In the genomic region with DNA sequence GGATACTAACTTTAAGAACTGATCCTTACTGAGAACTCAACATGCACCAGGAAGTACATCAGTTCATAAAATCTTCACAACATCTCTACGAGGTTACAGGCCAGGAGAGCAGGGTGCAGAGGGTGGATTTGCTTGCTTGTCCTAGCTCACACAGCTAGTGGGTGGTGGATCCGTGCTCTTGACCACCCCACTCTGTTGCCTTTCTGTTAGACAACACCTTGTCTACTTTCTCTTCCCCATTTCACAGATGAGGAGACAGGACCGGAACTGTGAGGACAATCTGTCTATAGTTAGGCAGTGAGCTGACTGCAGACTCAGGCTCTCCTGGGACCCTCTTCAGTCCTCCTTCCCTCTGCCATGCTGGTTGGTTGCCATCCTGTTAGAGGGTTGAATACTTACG, we compare ENCODE assay signal across 10 cellular contexts.
DNase-seq lines count a peak whose midpoint lies in the region; ATAC-seq and TF ChIP-seq lines count a peak whose summit lies in the region.
"Had no signal": no experiment of that assay in that cellular context is flagged by ENCODE, and none has a peak within 500 bp of the region (broad histone marks: within the 10 kb centered on the region; RNA-seq: fewer than 3 reads in every experiment).

No MANE protein-coding gene starts in this region.

- no peak overlapping the region for H3K27ac Mint-ChIP-seq in glutamatergic neuron (ENCODE audit: unreplicated experiment)
- H3K27ac Mint-ChIP-seq: activated CD8-positive, alpha-beta T cell treated with anti-CD3 and anti-CD28 coated beads, Interleukin-2, amount 10 ng/mL, durations not matched to agents 7 days and 5 days had no signal

- DNase-seq in mucosa of descending colon: no peak
- no peak for DNase-seq in glutamatergic neuron
- DNase-seq in AG08396 (ENCODE audit: low spot score): no peak
- DNase-seq in DMS79 treated with DMSO at 0.1 percent for 48 hours (lab: John Stamatoyannopoulos, UW): no peak
- DNase-seq in NK-92 (lab: John Stamatoyannopoulos, UW; ENCODE audit: unreplicated experiment): no peak
- DNase-seq: activated CD8-positive, alpha-beta T cell treated with anti-CD3 and anti-CD28 coated beads, Interleukin-2, amount 10 ng/mL, durations not matched to agents 7 days and 5 days had no signal

- peaks cover 12% of the 10 kb centered on the region for H3K4me1 Mint-ChIP-seq in glutamatergic neuron (ENCODE audit: low read depth, unreplicated experiment)

- H3K36me3 Mint-ChIP-seq in glutamatergic neuron (ENCODE audit: unreplicated experiment): no peaks in the 10 kb centered on the region

- H3K4me1 ChIP-seq in mucosa of descending colon (ENCODE audit: low read depth): peaks cover 20% of the 10 kb centered on the region

- H3K36me3 ChIP-seq in mucosa of descending colon (ENCODE audit: low read depth): no peaks in the 10 kb centered on the region

- no peak overlapping the region for H3K4me3 Mint-ChIP-seq in glutamatergic neuron (ENCODE audit: unreplicated experiment)
- H3K4me3 Mint-ChIP-seq: activated CD8-positive, alpha-beta T cell treated with anti-CD3 and anti-CD28 coated beads, Interleukin-2, amount 10 ng/mL, durations not matched to agents 7 days and 5 days had no signal

- no peak overlapping the region for H3K4me3 ChIP-seq in mucosa of descending colon
- H3K4me3 ChIP-seq: lung had no signal

- H3K27me3 Mint-ChIP-seq in glutamatergic neuron (ENCODE audit: unreplicated experiment): peaks cover 2% of the 10 kb centered on the region

- no peaks in the 10 kb centered on the region for H3K9me3 ChIP-seq in mucosa of descending colon

- intact Hi-C loops in mucosa of descending colon (cut with DNase I, micrococcal nuclease): no loop called here

- H3K9me3 Mint-ChIP-seq in glutamatergic neuron (ENCODE audit: unreplicated experiment): peaks cover 4% of the 10 kb centered on the region

- no peak for TF ChIP-seq CTCF in mucosa of descending colon (IDR thresholded peaks at IDR 0.05)
- TF ChIP-seq CTCF in glutamatergic neuron (IDR thresholded peaks at IDR 0.05; ENCODE audit: partially characterized antibody, unreplicated experiment): no peak

- ATAC-seq in GM18517 (IDR thresholded peaks at IDR 0.05; ENCODE audit: unreplicated experiment) (peak; percentile 93), GM21786 (IDR thresholded peaks at IDR 0.05; ENCODE audit: unreplicated experiment) (peak; percentile 93), HG03571 (IDR thresholded peaks at IDR 0.05; ENCODE audit: unreplicated experiment) (peak; percentile 89), mucosa of descending colon (peak; percentile 50)
- ATAC-seq: activated CD8-positive, alpha-beta T cell treated with anti-CD3 and anti-CD28 coated beads, Interleukin-2, amount 10 ng/mL, durations not matched to agents 7 days and 5 days had no signal
